ENCODE assay signal across 27 cellular contexts in genomic region chr15:81215531-81215930, GRCh38.
"Had no signal": no experiment of that assay in that cellular context is flagged by ENCODE, and none has a peak within 500 bp of the region (broad histone marks: within the 10 kb centered on the region; RNA-seq: fewer than 3 reads in every experiment).

No MANE protein-coding gene starts in this region.

- H3K27ac Mint-ChIP-seq: stimulated activated effector memory CD8-positive, alpha-beta T cell treated with anti-CD3 and anti-CD28 coated beads, Interleukin-12 subunit alpha, Interleukin-12 subunit beta, amount 100 ng/mL, for 72 hours; stimulated activated memory B cell treated with anti-CD40 and anti-IgM and Interleukin-4, amounts not matched to agents 10 μg/mL and 1 μg/mL and 100 μg/mL, for 72 hours; stimulated activated naive B cell treated with anti-CD40 and anti-IgM and Interleukin-4, amounts not matched to agents 10 μg/mL and 1 μg/mL and 100 μg/mL, for 72 hours; stimulated activated naive CD8-positive, alpha-beta T cell treated with anti-CD3 and anti-CD28 coated beads, Interleukin-15, amount 100 ng/mL, for 72 hours; stimulated activated naive CD8-positive, alpha-beta T cell treated with anti-CD3 and anti-CD28 coated beads, Interleukin-15, Interleukin-2, amounts not matched to agents 100 ng/mL and 50 ng/mL, for 24 hours; type B pancreatic cell had no signal

- H3K27me3 ChIP-seq: suprapubic skin, testis, thyroid gland, tibial artery, tibial nerve, transverse colon, upper lobe of left lung, upper lobe of right lung, uterus, vagina had no signal

- H3K4me1 Mint-ChIP-seq: stimulated activated effector memory CD8-positive, alpha-beta T cell treated with anti-CD3 and anti-CD28 coated beads, Interleukin-12 subunit alpha, Interleukin-12 subunit beta, amount 100 ng/mL, for 72 hours; stimulated activated memory B cell treated with anti-CD40 and anti-IgM and Interleukin-4, amounts not matched to agents 10 μg/mL and 1 μg/mL and 100 μg/mL, for 72 hours; stimulated activated naive B cell treated with anti-CD40 and anti-IgM and Interleukin-4, amounts not matched to agents 10 μg/mL and 1 μg/mL and 100 μg/mL, for 72 hours; stimulated activated naive CD8-positive, alpha-beta T cell treated with anti-CD3 and anti-CD28 coated beads, Interleukin-15, amount 100 ng/mL, for 72 hours had no signal

- H3K9me3 ChIP-seq: testis, thoracic aorta, thyroid gland, transverse colon, upper lobe of right lung, vagina had no signal

- DNase-seq: stimulated activated CD4-positive, alpha-beta T cell treated with anti-CD3 and anti-CD28 coated beads, Interleukin-2, amount 100 ng/mL, for 48 hours; stimulated activated CD4-positive, alpha-beta T cell treated with anti-CD3 and anti-CD28 coated beads, Interleukin-4, amount 100 ng/mL, for 24 hours; stimulated activated CD4-positive, alpha-beta T cell treated with anti-CD3 and anti-CD28 coated beads, Interleukin-4, amount 100 ng/mL, for 4 hours; stimulated activated CD8-positive, alpha-beta memory T cell treated with anti-CD3 and anti-CD28 coated beads, Interleukin-4, amount 100 ng/mL, for 48 hours; stimulated activated naive B cell treated with anti-CD40 and anti-IgM and Interleukin-4, amounts not matched to agents 10 μg/mL and 1 μg/mL and 100 μg/mL, for 72 hours; stimulated activated naive CD4-positive, alpha-beta T cell; stimulated activated naive CD4-positive, alpha-beta T cell treated with Interleukin-2 at 50 U/mL for 16 hours; stimulated activated naive CD8-positive, alpha-beta T cell treated with anti-CD3 and anti-CD28 coated beads, Interleukin-15, amount 100 ng/mL, for 72 hours; stimulated activated naive CD8-positive, alpha-beta T cell treated with anti-CD3 and anti-CD28 coated beads, Interleukin-15, Interleukin-2, amounts not matched to agents 100 U/mL and 50 U/mL, for 24 hours; stomach; substantia nigra; testis; thyroid gland; tibial artery; transverse colon; trophoblast cell; upper lobe of left lung; upper lobe of right lung; uterus had no signal

- H3K27ac ChIP-seq: stomach, suprapubic skin, testis, thoracic aorta, thyroid gland, tibial artery, transverse colon, upper lobe of left lung, upper lobe of right lung, uterus, vagina had no signal

- H3K27me3 Mint-ChIP-seq: stimulated activated naive CD8-positive, alpha-beta T cell treated with anti-CD3 and anti-CD28 coated beads, Interleukin-15, amount 100 ng/mL, for 72 hours; stimulated activated naive CD8-positive, alpha-beta T cell treated with anti-CD3 and anti-CD28 coated beads, Interleukin-15, Interleukin-2, amounts not matched to agents 100 ng/mL and 50 ng/mL, for 24 hours; type B pancreatic cell had no signal

- ATAC-seq: stimulated activated effector memory CD8-positive, alpha-beta T cell treated with anti-CD3 and anti-CD28 coated beads, Interleukin-12 subunit alpha, Interleukin-12 subunit beta, amount 100 ng/mL, for 72 hours; stimulated activated memory B cell treated with anti-CD40 and anti-IgM and Interleukin-4, amounts not matched to agents 10 μg/mL and 1 μg/mL and 100 μg/mL, for 72 hours; stimulated activated naive B cell treated with anti-CD40 and anti-IgM and Interleukin-4, amounts not matched to agents 10 μg/mL and 1 μg/mL and 100 μg/mL, for 72 hours; stimulated activated naive CD8-positive, alpha-beta T cell treated with anti-CD3 and anti-CD28 coated beads, Interleukin-15, amount 100 ng/mL, for 72 hours; stimulated activated naive CD8-positive, alpha-beta T cell treated with anti-CD3 and anti-CD28 coated beads, Interleukin-15, Interleukin-2, amounts not matched to agents 100 U/mL and 50 U/mL, for 24 hours; upper lobe of right lung had no signal

- H3K4me1 ChIP-seq: stomach, testis, thyroid gland, tibial artery, transverse colon, uterus had no signal

- H3K9me3 Mint-ChIP-seq: type B pancreatic cell had no signal

- H3K4me3 ChIP-seq: stomach, suprapubic skin, testis, thoracic aorta, thyroid gland, tibial artery, tibial nerve, transverse colon, upper lobe of left lung, upper lobe of right lung, uterus, vagina had no signal

- H3K36me3 Mint-ChIP-seq: stimulated activated effector memory CD8-positive, alpha-beta T cell treated with anti-CD3 and anti-CD28 coated beads, Interleukin-12 subunit alpha, Interleukin-12 subunit beta, amount 100 ng/mL, for 72 hours; type B pancreatic cell had no signal

- H3K36me3 ChIP-seq: stomach, suprapubic skin, thoracic aorta, thyroid gland, tibial artery, transverse colon, upper lobe of left lung, upper lobe of right lung, uterus, vagina had no signal

- H3K4me3 Mint-ChIP-seq: stimulated activated effector memory CD8-positive, alpha-beta T cell treated with anti-CD3 and anti-CD28 coated beads, Interleukin-12 subunit alpha, Interleukin-12 subunit beta, amount 100 ng/mL, for 72 hours; stimulated activated memory B cell treated with anti-CD40 and anti-IgM and Interleukin-4, amounts not matched to agents 10 μg/mL and 1 μg/mL and 100 μg/mL, for 72 hours; stimulated activated naive B cell treated with anti-CD40 and anti-IgM and Interleukin-4, amounts not matched to agents 10 μg/mL and 1 μg/mL and 100 μg/mL, for 72 hours; stimulated activated naive CD8-positive, alpha-beta T cell treated with anti-CD3 and anti-CD28 coated beads, Interleukin-15, amount 100 ng/mL, for 72 hours; stimulated activated naive CD8-positive, alpha-beta T cell treated with anti-CD3 and anti-CD28 coated beads, Interleukin-15, Interleukin-2, amounts not matched to agents 100 ng/mL and 50 ng/mL, for 24 hours; type B pancreatic cell had no signal
